ENCODE assay signal across 24 cellular contexts in genomic region chr9:742104-742503, GRCh38.
"Had no signal": no experiment of that assay in that cellular context is flagged by ENCODE, and none has a peak within 500 bp of the region (broad histone marks: within the 10 kb centered on the region; RNA-seq: fewer than 3 reads in every experiment).

No MANE protein-coding gene starts in this region.

- H3K4me3 Mint-ChIP-seq: activated CD4-positive, alpha-beta T cell treated with anti-CD3 and anti-CD28 coated beads, Interleukin-2, amount 10 ng/mL, durations not matched to agents 24 days and 14 days; activated CD8-positive, alpha-beta T cell treated with anti-CD3 and anti-CD28 coated beads, Interleukin-2, amount 10 ng/mL, durations not matched to agents 7 days and 5 days; activated naive CD8-positive, alpha-beta T cell treated with anti-CD3 and anti-CD28 coated beads, Interleukin-2, amount 50 U/mL, for 24 hours; activated T-helper 1 cell treated with anti-CD3 and anti-CD28 coated beads, Interleukin-12 subunit alpha, Interleukin-12 subunit beta, Interleukin-2, Interleukin-4 antibody, amounts not matched to agents 30 ng/mL and 10 ng/mL and 1 ng/mL, durations not matched to agents 14 hours and 24 hours and 36 hours; immature natural killer cell; naive thymus-derived CD4-positive, alpha-beta T cell; stimulated activated memory B cell treated with anti-CD40 and anti-IgM and Interleukin-4, amounts not matched to agents 10 μg/mL and 1 μg/mL and 100 μg/mL, for 72 hours; T-cell; T-helper 2 cell treated with Interferon-gamma antibody and Interleukin-4, amounts not matched to agents 5 μg/mL and 100 μg/mL, for 36 hours had no signal

- H2AFZ ChIP-seq: hepatocyte had no signal

- H3K27me3 Mint-ChIP-seq: activated CD4-positive, alpha-beta T cell treated with anti-CD3 and anti-CD28 coated beads, Interleukin-2, amount 10 ng/mL, durations not matched to agents 24 days and 14 days; activated naive CD8-positive, alpha-beta T cell treated with anti-CD3 and anti-CD28 coated beads, Interleukin-2, amount 50 U/mL, for 24 hours; stimulated activated memory B cell treated with anti-CD40 and anti-IgM and Interleukin-4, amounts not matched to agents 10 μg/mL and 1 μg/mL and 100 μg/mL, for 72 hours; T-cell had no signal

- H3K79me2 ChIP-seq: hepatocyte had no signal

- H3K9me3 ChIP-seq: body of pancreas, prostate gland, right lobe of liver, stomach, upper lobe of left lung had no signal

- ATAC-seq: activated CD4-positive, CD25-positive, alpha-beta regulatory T cell treated with anti-CD3 and anti-CD28 coated beads, Interleukin-2, amount 50 U/mL, for 24 hours; activated CD8-positive, alpha-beta T cell treated with anti-CD3 and anti-CD28 coated beads, Interleukin-2, amount 10 ng/mL, durations not matched to agents 7 days and 5 days; activated naive CD8-positive, alpha-beta T cell treated with anti-CD3 and anti-CD28 coated beads, Interleukin-2, amount 50 U/mL, for 24 hours; body of pancreas; naive thymus-derived CD4-positive, alpha-beta T cell; SK-N-SH treated with all-trans-retinoic acid at 6 μM for 48 hours; stimulated activated memory B cell treated with anti-CD40 and anti-IgM and Interleukin-4, amounts not matched to agents 10 μg/mL and 1 μg/mL and 100 μg/mL, for 72 hours; T-cell had no signal

- H3K27me3 ChIP-seq: body of pancreas, cardiac muscle cell, hepatocyte, right lobe of liver, stomach, upper lobe of left lung had no signal

- H3K4me1 Mint-ChIP-seq: activated CD4-positive, alpha-beta T cell treated with anti-CD3 and anti-CD28 coated beads, Interleukin-2, amount 10 ng/mL, durations not matched to agents 24 days and 14 days; activated naive CD8-positive, alpha-beta T cell treated with anti-CD3 and anti-CD28 coated beads, Interleukin-2, amount 50 U/mL, for 24 hours; stimulated activated memory B cell treated with anti-CD40 and anti-IgM and Interleukin-4, amounts not matched to agents 10 μg/mL and 1 μg/mL and 100 μg/mL, for 72 hours had no signal

- DNase-seq: activated CD4-positive, alpha-beta T cell treated with anti-CD3 and anti-CD28 coated beads, Interleukin-2, amount 10 ng/mL, durations not matched to agents 24 days and 14 days; activated CD8-positive, alpha-beta T cell treated with anti-CD3 and anti-CD28 coated beads, Interleukin-2, amount 10 ng/mL, durations not matched to agents 7 days and 5 days; activated gamma-delta T cell; activated naive CD4-positive, alpha-beta T cell treated with anti-CD3 and anti-CD28 coated beads, Interleukin-2, amount 50 U/mL, for 16 hours; activated naive CD8-positive, alpha-beta T cell treated with anti-CD3 and anti-CD28 coated beads, Interleukin-2, amount 50 U/mL, for 24 hours; body of pancreas; immature natural killer cell; mesendoderm; naive thymus-derived CD4-positive, alpha-beta T cell; small intestine; stomach; T-cell had no signal

- H3K9me3 Mint-ChIP-seq: activated CD4-positive, alpha-beta T cell treated with anti-CD3 and anti-CD28 coated beads, Interleukin-2, amount 10 ng/mL, durations not matched to agents 24 days and 14 days; activated naive CD8-positive, alpha-beta T cell treated with anti-CD3 and anti-CD28 coated beads, Interleukin-2, amount 50 U/mL, for 24 hours; activated T-helper 1 cell treated with anti-CD3 and anti-CD28 coated beads, Interleukin-12 subunit alpha, Interleukin-12 subunit beta, Interleukin-2, Interleukin-4 antibody, amounts not matched to agents 30 ng/mL and 10 ng/mL and 1 ng/mL, durations not matched to agents 14 hours and 24 hours and 36 hours; naive thymus-derived CD4-positive, alpha-beta T cell; stimulated activated memory B cell treated with anti-CD40 and anti-IgM and Interleukin-4, amounts not matched to agents 10 μg/mL and 1 μg/mL and 100 μg/mL, for 72 hours; T-cell; T-helper 2 cell treated with Interferon-gamma antibody and Interleukin-4, amounts not matched to agents 5 μg/mL and 100 μg/mL, for 36 hours had no signal

- H3K27ac Mint-ChIP-seq: activated CD4-positive, alpha-beta T cell treated with anti-CD3 and anti-CD28 coated beads, Interleukin-2, amount 10 ng/mL, durations not matched to agents 24 days and 14 days; activated CD8-positive, alpha-beta T cell treated with anti-CD3 and anti-CD28 coated beads, Interleukin-2, amount 10 ng/mL, durations not matched to agents 7 days and 5 days; activated naive CD8-positive, alpha-beta T cell treated with anti-CD3 and anti-CD28 coated beads, Interleukin-2, amount 50 U/mL, for 24 hours; activated T-helper 1 cell treated with anti-CD3 and anti-CD28 coated beads, Interleukin-12 subunit alpha, Interleukin-12 subunit beta, Interleukin-2, Interleukin-4 antibody, amounts not matched to agents 30 ng/mL and 10 ng/mL and 1 ng/mL, durations not matched to agents 14 hours and 24 hours and 36 hours; stimulated activated memory B cell treated with anti-CD40 and anti-IgM and Interleukin-4, amounts not matched to agents 10 μg/mL and 1 μg/mL and 100 μg/mL, for 72 hours; T-cell; T-helper 2 cell treated with Interferon-gamma antibody and Interleukin-4, amounts not matched to agents 5 μg/mL and 100 μg/mL, for 36 hours had no signal

- FAIRE-seq: small intestine had no signal

- H3K4me3 ChIP-seq: body of pancreas, cardiac muscle cell, hepatocyte, prostate gland, right lobe of liver, stomach, upper lobe of left lung had no signal

- H3K4me2 ChIP-seq: hepatocyte had no signal

- H3K27ac ChIP-seq: cardiac muscle cell, epithelial cell of prostate, hepatocyte, upper lobe of left lung, VCaP had no signal
